In the genomic region with DNA sequence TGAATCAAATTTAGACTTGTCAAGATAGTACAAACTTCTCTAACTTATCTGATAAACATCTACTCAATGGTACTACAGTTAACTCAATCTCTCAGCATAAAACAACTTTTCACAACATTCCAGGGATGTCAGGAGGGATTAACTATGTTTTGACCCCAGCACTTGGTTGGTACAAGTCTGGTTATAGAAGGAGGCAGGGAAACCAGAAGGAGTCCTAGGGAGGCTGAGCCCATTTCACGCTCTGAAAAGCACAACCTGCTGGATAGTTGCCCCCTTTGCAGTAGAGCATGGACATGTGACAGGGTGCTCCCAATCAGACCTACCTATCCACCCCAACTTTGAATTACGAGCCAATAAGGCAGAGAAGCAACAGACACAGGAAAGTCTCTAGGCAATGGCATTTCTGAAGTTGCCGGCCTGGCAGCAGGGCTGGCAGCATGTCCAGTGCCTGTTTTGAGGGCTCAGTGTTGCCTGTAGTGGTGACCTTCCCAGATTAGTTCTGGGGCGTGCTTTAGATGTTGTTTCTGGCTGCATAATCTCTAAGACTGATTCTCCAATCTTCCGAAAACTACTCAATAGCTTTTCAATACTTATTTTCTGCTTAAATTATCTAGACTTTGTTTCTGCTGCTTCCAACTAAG, we compare ENCODE assay signal across 14 cellular contexts. TPM values are rescaled to one million over a fixed set of nuclear protein-coding genes. Genes with fewer than 3 reads are reported as not detected.
A peak's percentile ranks its signal among the peaks of the same experiment; 100 is the strongest.
DNase-seq lines count a peak whose midpoint lies in the region; ATAC-seq and TF ChIP-seq lines count a peak whose summit lies in the region.
"Had no signal": no experiment of that assay in that cellular context is flagged by ENCODE, and none has a peak within 500 bp of the region (broad histone marks: within the 10 kb centered on the region; RNA-seq: fewer than 3 reads in every experiment).

No MANE protein-coding gene starts in this region.

- peak; percentile 21 for DNase-seq in ELR (ENCODE audit: low read depth)
- peak; percentile 66 to 94 for DNase-seq in SJSA1 (ENCODE audit: low read depth in 1 of 2, low spot score in 2 of 2)
- DNase-seq in glomerular visceral epithelial cell (ENCODE audit: extremely low spot score), result peak; percentile 65
- DNase-seq in smooth muscle cell (lab: John Stamatoyannopoulos, UW; ENCODE audit: unreplicated experiment), result no peak
- no peak for DNase-seq in NK-92 treated with Interleukin-12 subunit alpha and Interleukin-12 subunit beta, amount 100 ng/mL, for 24 hours (lab: John Stamatoyannopoulos, UW)
- DNase-seq in RPMI8226, result no peak
- DNase-seq in naive thymus-derived CD8-positive, alpha-beta T cell, result no peak
- DNase-seq: brain microvascular endothelial cell, left colon, NCI-H2081 had no signal

- H3F3A ChIP-seq in smooth muscle cell (ENCODE audit: low read depth), result no peaks in the 10 kb centered on the region

- POLR2A ChIA-PET in naive thymus-derived CD8-positive, alpha-beta T cell (lab: Charles Lee), result no interaction called here

- H3K4me1 ChIP-seq in SJSA1 (replicated peaks), result peaks cover 35% of the 10 kb centered on the region
- no peaks in the 10 kb centered on the region for H3K4me1 ChIP-seq in smooth muscle cell (ENCODE audit: low read depth)

- peaks cover 1 to 11% (median 5%) of the 10 kb centered on the region in 5 donors for H3K27me3 Mint-ChIP-seq in naive thymus-derived CD8-positive, alpha-beta T cell

- peaks cover 0 to 35% (median 0%) of the 10 kb centered on the region in 4 donors for H3K4me1 Mint-ChIP-seq in naive thymus-derived CD8-positive, alpha-beta T cell

- H3K9ac ChIP-seq in smooth muscle cell (ENCODE audit: low read depth), result no peak overlapping the region

- H3K9me3 ChIP-seq in SJSA1 (replicated peaks), result no peaks in the 10 kb centered on the region
- no peaks in the 10 kb centered on the region for H3K9me3 ChIP-seq in smooth muscle cell (replicated peaks; ENCODE audit: low read depth)
- H3K9me3 ChIP-seq: thoracic aorta had no signal

- H3K79me2 ChIP-seq in smooth muscle cell (ENCODE audit: low read depth), result no peaks in the 10 kb centered on the region

- TF ChIP-seq CTCF in smooth muscle cell (IDR thresholded peaks at IDR 0.05; ENCODE audit: borderline replicate concordance, insufficient read depth, poor library complexity, severe bottlenecking), result no peak

- H3K4me3 ChIP-seq in SJSA1 (no peak overlapping the region), smooth muscle cell (no peak overlapping the region)
- H3K4me3 ChIP-seq: thoracic aorta had no signal

- peaks cover 0 to 4% (median 0%) of the 10 kb centered on the region in 9 donors for H3K9me3 Mint-ChIP-seq in naive thymus-derived CD8-positive, alpha-beta T cell

- H3K27ac ChIP-seq in SJSA1, result peak overlapping the region; percentile 85
- H3K27ac ChIP-seq in smooth muscle cell (ENCODE audit: low read depth), result peak overlapping the region; percentile 28
- H3K27ac ChIP-seq: brain microvascular endothelial cell had no signal

- no peaks in the 10 kb centered on the region for H4K20me1 ChIP-seq in smooth muscle cell (ENCODE audit: low read depth)

- peak overlapping the region in 1 of 10 donors; percentile 65 for H3K27ac Mint-ChIP-seq in naive thymus-derived CD8-positive, alpha-beta T cell

- H3K4me3 Mint-ChIP-seq in naive thymus-derived CD8-positive, alpha-beta T cell, result no peak overlapping the region

- ATAC-seq in HG02571 (IDR thresholded peaks at IDR 0.05; ENCODE audit: unreplicated experiment), result no peak
- ATAC-seq in naive thymus-derived CD8-positive, alpha-beta T cell, result no peak
- ATAC-seq: esophagus mucosa, left colon had no signal

- H3K36me3 Mint-ChIP-seq in naive thymus-derived CD8-positive, alpha-beta T cell, result no peaks in the 10 kb centered on the region

- WGBS in smooth muscle cell (ENCODE audit: low lambda C conversion rate), result 87% methylated on average over 5 of the region's 5 CpGs

- H3K27me3 ChIP-seq in SJSA1 (replicated peaks) (no peaks in the 10 kb centered on the region), smooth muscle cell (ENCODE audit: low read depth) (no peaks in the 10 kb centered on the region)
- H3K27me3 ChIP-seq: brain microvascular endothelial cell had no signal

- no peak overlapping the region for H2AFZ ChIP-seq in smooth muscle cell (ENCODE audit: low read depth)

- H3K4me2 ChIP-seq in smooth muscle cell, result no peak overlapping the region

- H3K36me3 ChIP-seq in SJSA1, result no peaks in the 10 kb centered on the region
- no peaks in the 10 kb centered on the region for H3K36me3 ChIP-seq in smooth muscle cell (ENCODE audit: low read depth)
- H3K36me3 ChIP-seq: brain microvascular endothelial cell, thoracic aorta had no signal

RNA-seq across cellular contexts. Expression of gene ANKUB1, which starts 8.2 kb away (rescaled TPM):
- 0.31 TPM in 1 of 2 replicates, not detected in the other for total RNA-seq in SJSA1 (2014; rRNA removed; shearing (Covaris generic))
- total RNA-seq in smooth muscle cell, result not detected in 2 replicates
- polyA plus RNA-seq in smooth muscle cell, result not detected in 2 replicates
- not detected for total RNA-seq in naive thymus-derived CD8-positive, alpha-beta T cell
- not detected for polyA plus RNA-seq in naive thymus-derived CD8-positive, alpha-beta T cell
- total RNA-seq: esophagus mucosa, left colon, posterior vena cava had no signal

RNA-seq across cellular contexts. Expression of gene RNF13, which starts 28.8 kb away (rescaled TPM):
- 30.0 and 43.5 TPM in 2 replicates for total RNA-seq in SJSA1 (2014; rRNA removed; shearing (Covaris generic))
- 72.7 and 81.9 TPM in 2 replicates for total RNA-seq in smooth muscle cell
- 46.1 and 64.2 TPM in 2 replicates for polyA plus RNA-seq in smooth muscle cell
- 10 to 100 TPM; 75.8 to 84.1 TPM for total RNA-seq in naive thymus-derived CD8-positive, alpha-beta T cell
- polyA plus RNA-seq in naive thymus-derived CD8-positive, alpha-beta T cell, result 100 to 1,000 TPM in 2 of 3 donors, 10 to 100 TPM in 1; 81.4 to 136 (median 132) TPM

RNA-seq across cellular contexts. Expression of gene COMMD2, which starts 31.9 kb away (rescaled TPM):
- total RNA-seq in SJSA1 (2014; rRNA removed; shearing (Covaris generic)), result 62.8 and 70.3 TPM in 2 replicates
- 52.0 and 56.3 TPM in 2 replicates for total RNA-seq in smooth muscle cell
- polyA plus RNA-seq in smooth muscle cell, result 38.9 and 47.5 TPM in 2 replicates
- 10 to 100 TPM; 43.7 to 47.5 TPM for total RNA-seq in naive thymus-derived CD8-positive, alpha-beta T cell
- 10 to 100 TPM; 64.9 to 84.2 (median 69.1) TPM for polyA plus RNA-seq in naive thymus-derived CD8-positive, alpha-beta T cell

Comparison
In these comparisons a context has a peak if more than half of its experiments do, and no peak if none do; other contexts are left out.
1. DNase-seq: peak in ELR (single experiment), SJSA1 (2 of 2) and glomerular visceral epithelial cell (single experiment); none in smooth muscle cell (single experiment), NK-92 treated with Interleukin-12 subunit alpha and Interleukin-12 subunit beta, amount 100 ng/mL, for 24 hours (single experiment), RPMI8226 (single experiment) and naive thymus-derived CD8-positive, alpha-beta T cell (0 of 10).